8 cellular contexts compared by ENCODE assay signal in the genomic region with DNA sequence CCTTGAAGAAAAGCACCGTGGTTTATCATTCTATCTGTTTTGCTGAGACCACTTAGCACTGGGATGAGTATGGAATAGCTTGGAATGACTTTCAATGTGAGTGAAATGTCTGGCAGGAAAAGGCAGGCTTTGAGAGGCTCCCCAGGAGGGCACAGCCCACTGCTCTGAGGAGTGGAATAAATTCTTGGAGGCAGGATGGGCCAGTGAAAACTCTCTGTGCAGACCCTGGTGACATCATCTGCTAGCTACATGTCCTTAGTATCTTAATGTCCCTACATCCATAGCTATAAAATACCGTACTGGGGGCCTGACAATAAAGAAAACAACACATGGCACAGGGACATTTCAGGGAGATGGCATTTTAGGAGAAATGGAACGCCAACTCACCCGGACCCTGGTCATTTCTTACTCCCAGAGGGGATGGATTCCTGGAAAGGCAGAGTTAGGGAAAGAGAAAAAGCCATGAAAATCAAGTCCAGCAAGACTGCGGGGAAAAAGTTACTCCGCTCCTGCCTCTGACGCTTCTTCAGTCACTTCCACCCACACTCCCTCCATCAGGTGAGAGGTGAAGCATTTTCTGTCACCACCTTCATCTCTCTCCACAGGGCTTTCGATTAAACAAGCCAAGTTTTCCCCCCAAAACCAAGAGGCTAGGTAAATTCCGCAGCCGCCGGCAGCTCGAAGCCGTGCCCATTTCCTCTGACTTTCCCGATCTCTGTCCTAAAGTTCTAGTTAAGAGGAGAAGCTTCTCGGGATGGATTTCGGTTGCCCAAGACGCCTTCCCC. TPM values are rescaled to one million over a fixed set of nuclear protein-coding genes. Genes with fewer than 3 reads are reported as not detected.
DNase-seq lines count a peak whose midpoint lies in the region; ATAC-seq lines count a peak whose summit lies in the region.

No MANE protein-coding gene starts in this region.

- peak overlapping the region; percentile 52 for H3K27ac Mint-ChIP-seq in activated naive CD8-positive, alpha-beta T cell treated with anti-CD3 and anti-CD28 coated beads for 36 hours
- peak overlapping the region; percentile 82 for H3K27ac Mint-ChIP-seq in stimulated activated naive B cell treated with anti-CD40 and anti-IgM and Interleukin-4, amounts not matched to agents 10 μg/mL and 1 μg/mL and 100 μg/mL, for 72 hours

- H3K9me3 Mint-ChIP-seq in activated naive CD8-positive, alpha-beta T cell treated with anti-CD3 and anti-CD28 coated beads for 36 hours, result peaks cover 39% of the 10 kb centered on the region
- peaks cover 12% of the 10 kb centered on the region in 2 donors for H3K9me3 Mint-ChIP-seq in stimulated activated naive B cell treated with anti-CD40 and anti-IgM and Interleukin-4, amounts not matched to agents 10 μg/mL and 1 μg/mL and 100 μg/mL, for 72 hours

- H3K4me3 Mint-ChIP-seq in activated naive CD8-positive, alpha-beta T cell treated with anti-CD3 and anti-CD28 coated beads for 36 hours, result peak overlapping the region; percentile 63
- H3K4me3 Mint-ChIP-seq in stimulated activated naive B cell treated with anti-CD40 and anti-IgM and Interleukin-4, amounts not matched to agents 10 μg/mL and 1 μg/mL and 100 μg/mL, for 72 hours, result peak overlapping the region; percentile 87 to 97

- peaks cover 27% of the 10 kb centered on the region for H3K4me1 Mint-ChIP-seq in activated naive CD8-positive, alpha-beta T cell treated with anti-CD3 and anti-CD28 coated beads for 36 hours
- H3K4me1 Mint-ChIP-seq in stimulated activated naive B cell treated with anti-CD40 and anti-IgM and Interleukin-4, amounts not matched to agents 10 μg/mL and 1 μg/mL and 100 μg/mL, for 72 hours, result peaks cover 26 to 47% of the 10 kb centered on the region in 2 donors

- H3K36me3 Mint-ChIP-seq in activated naive CD8-positive, alpha-beta T cell treated with anti-CD3 and anti-CD28 coated beads for 36 hours, result peaks cover 52% of the 10 kb centered on the region
- peaks cover 12 to 29% of the 10 kb centered on the region in 2 donors for H3K36me3 Mint-ChIP-seq in stimulated activated naive B cell treated with anti-CD40 and anti-IgM and Interleukin-4, amounts not matched to agents 10 μg/mL and 1 μg/mL and 100 μg/mL, for 72 hours

- H3K27me3 Mint-ChIP-seq in activated naive CD8-positive, alpha-beta T cell treated with anti-CD3 and anti-CD28 coated beads for 36 hours, result no peaks in the 10 kb centered on the region
- H3K27me3 Mint-ChIP-seq in stimulated activated naive B cell treated with anti-CD40 and anti-IgM and Interleukin-4, amounts not matched to agents 10 μg/mL and 1 μg/mL and 100 μg/mL, for 72 hours, result no peaks in the 10 kb centered on the region

- DNase-seq in DMS 273 (lab: John Stamatoyannopoulos, UW; ENCODE audit: unreplicated experiment) (peak; percentile 10), DMS 273 treated with DMSO at 0.1 percent for 48 hours (lab: John Stamatoyannopoulos, UW) (no peak), iPS-NIHi11 (ENCODE audit: low spot score) (peak; percentile 14), LoVo (ENCODE audit: low spot score) (no peak)
- no peak for DNase-seq in activated naive CD8-positive, alpha-beta T cell treated with anti-CD3 and anti-CD28 coated beads for 36 hours
- DNase-seq in stimulated activated naive B cell treated with anti-CD40 and anti-IgM and Interleukin-4, amounts not matched to agents 10 μg/mL and 1 μg/mL and 100 μg/mL, for 72 hours, result no peak

- ATAC-seq in stimulated activated naive B cell treated with anti-CD40 and anti-IgM and Interleukin-4, amounts not matched to agents 10 μg/mL and 1 μg/mL and 100 μg/mL, for 72 hours (replicated peaks), result no peak
- ATAC-seq in GM19035 (IDR thresholded peaks at IDR 0.05; ENCODE audit: unreplicated experiment), result no peak
- ATAC-seq in GM18517 (IDR thresholded peaks at IDR 0.05; ENCODE audit: unreplicated experiment), result no peak

RNA-seq across cellular contexts. Expression of a gene that starts 1.0 kb away (rescaled TPM):
- 1 to 10 TPM; 1.5 to 1.7 TPM for total RNA-seq in activated naive CD8-positive, alpha-beta T cell treated with anti-CD3 and anti-CD28 coated beads for 36 hours

RNA-seq across cellular contexts. Expression of a gene that starts 32.8 kb away (rescaled TPM):
- 1 to 10 TPM; 7.4 to 9.6 TPM for total RNA-seq in activated naive CD8-positive, alpha-beta T cell treated with anti-CD3 and anti-CD28 coated beads for 36 hours

Comparison
In these comparisons a context has a peak if more than half of its experiments do, and no peak if none do; other contexts are left out.
1. DNase-seq: peak in DMS 273 (single experiment) and iPS-NIHi11 (single experiment); none in DMS 273 treated with DMSO at 0.1 percent for 48 hours (single experiment), activated naive CD8-positive, alpha-beta T cell treated with anti-CD3 and anti-CD28 coated beads for 36 hours (single experiment), stimulated activated naive B cell treated with anti-CD40 and anti-IgM and Interleukin-4, amounts not matched to agents 10 μg/mL and 1 μg/mL and 100 μg/mL, for 72 hours (single experiment) and LoVo (single experiment).